8 cellular contexts compared by ENCODE assay signal in genomic region chr7:23013715-23014649, GRCh38. TPM values are rescaled to one million over a fixed set of nuclear protein-coding genes. Genes with fewer than 3 reads are reported as not detected.
A peak's percentile ranks its signal among the peaks of the same experiment; 100 is the strongest.
DNase-seq lines count a peak whose midpoint lies in the region; ATAC-seq, FAIRE-seq and TF ChIP-seq lines count a peak whose summit lies in the region.

HYCC1 (minus strand) TSS chr7:23014130; CDS start chr7:22991111, 23,019 bp downstream.

- H3K27me3 ChIP-seq in hepatocyte = no peaks in the 10 kb centered on the region

- 4% methylated on average over 45 of the region's 61 CpGs for WGBS in hepatocyte (ENCODE audit: low lambda C conversion rate, missing lambda C conversion rate)

- FAIRE-seq in GM18507 (lab: Jason Lieb, UNC) = peak; percentile 100

- H3K4me3 ChIP-seq in astrocyte of the cerebellum (ENCODE audit: low read depth, low read length) = peak within 1 kb of the TSS; percentile 73
- peak within 1 kb of the TSS; percentile 25 for H3K4me3 ChIP-seq in hepatocyte

- H3K79me2 ChIP-seq in hepatocyte = peaks cover 37% of the 10 kb centered on the region

- peaks cover 14% of the 10 kb centered on the region for H3K4me1 ChIP-seq in hepatocyte (ENCODE audit: insufficient read depth)

- peak within 1 kb of the TSS; percentile 88 for H3K4me2 ChIP-seq in hepatocyte

- H3K9me2 ChIP-seq in hepatocyte (replicated peaks; ENCODE audit: insufficient read depth) = no peaks in the 10 kb centered on the region

- H3K9me3 ChIP-seq in hepatocyte (ENCODE audit: low read depth) = no peaks in the 10 kb centered on the region

- peak within 1 kb of the TSS; percentile 9 for H3K27ac ChIP-seq in hepatocyte

- peak within 1 kb of the TSS; percentile 61 for H2AFZ ChIP-seq in hepatocyte

- H4K20me1 ChIP-seq in hepatocyte (ENCODE audit: insufficient read depth, poor library complexity, severe bottlenecking) = no peaks in the 10 kb centered on the region

- ATAC-seq in HG02981 (IDR thresholded peaks at IDR 0.05; ENCODE audit: unreplicated experiment) = peak; percentile 98

- TF ChIP-seq CTCF in astrocyte of the cerebellum (IDR thresholded peaks at IDR 0.05; ENCODE audit: low read depth, low read length, missing control alignments) (peak; percentile 62), hepatocyte (IDR thresholded peaks at IDR 0.05; ENCODE audit: poor library complexity) (peak; percentile 34)

- H3K36me3 ChIP-seq in hepatocyte (replicated peaks; ENCODE audit: insufficient read depth, low read depth) = no peaks in the 10 kb centered on the region

- in situ Hi-C loops in astrocyte of the cerebellum (cut with HindIII; ENCODE audit: low sequenced_read_pairs) = no loop called here

- DNase-seq in GM18507 (ENCODE audit: extremely low spot score, insufficient read length, low read depth) (peak; percentile 87), NCI-H2029 (lab: John Stamatoyannopoulos, UW) (peak; percentile 96), T-helper 9 cell (peak; percentile 98), astrocyte of the cerebellum (ENCODE audit: low read depth) (peak; percentile 97), hepatocyte (ENCODE audit: low spot score) (peak; percentile 99), retina (peak; percentile 99), cortex of kidney (lab: John Stamatoyannopoulos, UW) (no peak)

RNA-seq across cellular contexts. Expression of gene HYCC1, which starts in this region (rescaled TPM):
- 37.6 and 58.1 TPM in 2 replicates for total RNA-seq in hepatocyte
- 16.1 and 17.6 TPM in 2 replicates for polyA plus RNA-seq in hepatocyte
